ENCODE assay signal across 12 cellular contexts in genomic region chr19:3783660-3784584, GRCh38. TPM values are rescaled to one million over a fixed set of nuclear protein-coding genes. Genes with fewer than 3 reads are reported as not detected.
DNase-seq lines count a peak whose midpoint lies in the region; TF ChIP-seq lines count a peak whose summit lies in the region.
"Had no signal": no experiment of that assay in that cellular context is flagged by ENCODE, and none has a peak within 500 bp of the region (broad histone marks: within the 10 kb centered on the region; RNA-seq: fewer than 3 reads in every experiment).

No MANE protein-coding gene starts in this region.

- TF ChIP-seq POLR2A in vagina (IDR thresholded peaks at IDR 0.05), result no peak

- H3K4me3 ChIP-seq in vagina, result no peak overlapping the region

- H3K36me3 Mint-ChIP-seq in activated CD4-positive, alpha-beta memory T cell treated with anti-CD3 and anti-CD28 coated beads for 36 hours, result peaks cover 24% of the 10 kb centered on the region
- H3K36me3 Mint-ChIP-seq in glutamatergic neuron (ENCODE audit: unreplicated experiment), result peaks cover 13% of the 10 kb centered on the region

- peak overlapping the region; percentile 77 for H3K4me3 Mint-ChIP-seq in activated CD4-positive, alpha-beta memory T cell treated with anti-CD3 and anti-CD28 coated beads for 36 hours
- H3K4me3 Mint-ChIP-seq in glutamatergic neuron (ENCODE audit: unreplicated experiment), result no peak overlapping the region

- intact Hi-C loops in activated CD4-positive, alpha-beta memory T cell treated with anti-CD3 and anti-CD28 coated beads for 36 hours (cut with micrococcal nuclease), result loop anchor here (2.0 kb wide), 1 partner anchor 39 kb away; no protein-coding TSS in a partner anchor
- intact Hi-C loops in vagina (cut with DNase I), result no loop called here

- H3K9me3 Mint-ChIP-seq in activated CD4-positive, alpha-beta memory T cell treated with anti-CD3 and anti-CD28 coated beads for 36 hours, result peaks cover 19% of the 10 kb centered on the region
- H3K9me3 Mint-ChIP-seq in glutamatergic neuron (ENCODE audit: unreplicated experiment), result peaks cover 11% of the 10 kb centered on the region

- peaks cover 9% of the 10 kb centered on the region for H3K27me3 ChIP-seq in vagina

- TF ChIP-seq CTCF in glutamatergic neuron (IDR thresholded peaks at IDR 0.05; ENCODE audit: partially characterized antibody, unreplicated experiment) (peak; percentile 30), vagina (IDR thresholded peaks at IDR 0.05) (no peak)

- peaks cover 10% of the 10 kb centered on the region for H3K4me1 ChIP-seq in vagina

- POLR2A ChIA-PET in activated CD4-positive, alpha-beta memory T cell treated with anti-CD3 and anti-CD28 coated beads for 36 hours (lab: Charles Lee), result interaction anchor here (0.6 to 2.1 kb wide), 3 partner anchors 29 to 339 kb away, joined by 3 to 6 read pairs (median 3); no protein-coding TSS in a partner anchor

- no peaks in the 10 kb centered on the region for H3K36me3 ChIP-seq in vagina

- CTCF ChIA-PET in activated CD4-positive, alpha-beta memory T cell treated with anti-CD3 and anti-CD28 coated beads for 36 hours (lab: Charles Lee), result interaction anchor here (1.0 to 4.7 kb wide), 7 partner anchors 21 to 68 kb away, joined by 4 to 36 read pairs (median 8); partner anchors contain the start of gene MRPL54

- peaks cover 8% of the 10 kb centered on the region for H3K4me1 Mint-ChIP-seq in activated CD4-positive, alpha-beta memory T cell treated with anti-CD3 and anti-CD28 coated beads for 36 hours (ENCODE audit: low read depth)
- H3K4me1 Mint-ChIP-seq in glutamatergic neuron (ENCODE audit: low read depth, unreplicated experiment), result no peaks in the 10 kb centered on the region

- H3K27ac Mint-ChIP-seq in activated CD4-positive, alpha-beta memory T cell treated with anti-CD3 and anti-CD28 coated beads for 36 hours, result no peak overlapping the region
- no peak overlapping the region for H3K27ac Mint-ChIP-seq in glutamatergic neuron (ENCODE audit: unreplicated experiment)

- H3K27me3 Mint-ChIP-seq in activated CD4-positive, alpha-beta memory T cell treated with anti-CD3 and anti-CD28 coated beads for 36 hours, result no peaks in the 10 kb centered on the region
- peaks cover 18% of the 10 kb centered on the region for H3K27me3 Mint-ChIP-seq in glutamatergic neuron (ENCODE audit: unreplicated experiment)

- peaks cover 10% of the 10 kb centered on the region for H3K9me3 ChIP-seq in vagina

- peak; percentile 1 for DNase-seq in NCI-H1092 treated with DMSO at 0.1 percent for 48 hours (lab: John Stamatoyannopoulos, UW)
- DNase-seq in NCI-H1092 (lab: John Stamatoyannopoulos, UW), result no peak
- DNase-seq in activated CD4-positive, alpha-beta memory T cell treated with anti-CD3 and anti-CD28 coated beads for 36 hours, result peak; percentile 65
- peak; percentile 53 for DNase-seq in glutamatergic neuron
- peak; percentile 69 for DNase-seq in stimulated activated CD8-positive, alpha-beta memory T cell treated with anti-CD3 and anti-CD28 coated beads, Interleukin-4, amount 100 ng/mL, for 48 hours
- DNase-seq in cerebellum (ENCODE audit: low spot score), result no peak
- DNase-seq in vagina (ENCODE audit: extremely low spot score in 2 of 2), result no peak
- no peak for DNase-seq in epidermal melanocyte (ENCODE audit: insufficient read length, low spot score)
- DNase-seq: Right ventricle myocardium superior had no signal

- H3K27ac ChIP-seq in vagina, result no peak overlapping the region

RNA-seq across cellular contexts. Expression of gene MATK, which starts 2.3 kb away (rescaled TPM):
- 10 to 100 TPM; 24.4 to 25.2 TPM for total RNA-seq in activated CD4-positive, alpha-beta memory T cell treated with anti-CD3 and anti-CD28 coated beads for 36 hours
- total RNA-seq in glutamatergic neuron (ENCODE audit: unreplicated experiment) (not detected), cerebellum (9.6 TPM), vagina (1.2 TPM)

RNA-seq across cellular contexts. Expression of gene RAX2, which starts 11.9 kb away (rescaled TPM):
- not detected for total RNA-seq in activated CD4-positive, alpha-beta memory T cell treated with anti-CD3 and anti-CD28 coated beads for 36 hours
- total RNA-seq in glutamatergic neuron (ENCODE audit: unreplicated experiment) (not detected), cerebellum (not detected), vagina (not detected)
- total RNA-seq: A172, epithelial cell of proximal tubule, H4, Right ventricle myocardium superior had no signal

RNA-seq across cellular contexts. Expression of gene MRPL54, which starts 21.4 kb away (rescaled TPM):
- total RNA-seq in activated CD4-positive, alpha-beta memory T cell treated with anti-CD3 and anti-CD28 coated beads for 36 hours, result 10 to 100 TPM; 63.2 to 65.2 TPM
- total RNA-seq in glutamatergic neuron (ENCODE audit: unreplicated experiment) (33.0 TPM), cerebellum (10.4 TPM), vagina (30.4 TPM)

RNA-seq across cellular contexts. Expression of gene APBA3, which starts 22.4 kb away (rescaled TPM):
- 10 to 100 TPM; 38.2 to 41.8 TPM for total RNA-seq in activated CD4-positive, alpha-beta memory T cell treated with anti-CD3 and anti-CD28 coated beads for 36 hours
- total RNA-seq in glutamatergic neuron (ENCODE audit: unreplicated experiment), result 23.3 TPM
- total RNA-seq in cerebellum, result 17.2 TPM
- total RNA-seq in vagina, result 46.2 TPM

Comparison
In these comparisons a context has a peak if more than half of its experiments do, and no peak if none do; other contexts are left out.
1. DNase-seq: peak in NCI-H1092 treated with DMSO at 0.1 percent for 48 hours (single experiment), activated CD4-positive, alpha-beta memory T cell treated with anti-CD3 and anti-CD28 coated beads for 36 hours (single experiment), glutamatergic neuron (single experiment) and stimulated activated CD8-positive, alpha-beta memory T cell treated with anti-CD3 and anti-CD28 coated beads, Interleukin-4, amount 100 ng/mL, for 48 hours (single experiment); none in NCI-H1092 (single experiment), cerebellum (single experiment), vagina (0 of 2) and epidermal melanocyte (single experiment).